ENCODE assay signal across 26 cellular contexts in the genomic region with DNA sequence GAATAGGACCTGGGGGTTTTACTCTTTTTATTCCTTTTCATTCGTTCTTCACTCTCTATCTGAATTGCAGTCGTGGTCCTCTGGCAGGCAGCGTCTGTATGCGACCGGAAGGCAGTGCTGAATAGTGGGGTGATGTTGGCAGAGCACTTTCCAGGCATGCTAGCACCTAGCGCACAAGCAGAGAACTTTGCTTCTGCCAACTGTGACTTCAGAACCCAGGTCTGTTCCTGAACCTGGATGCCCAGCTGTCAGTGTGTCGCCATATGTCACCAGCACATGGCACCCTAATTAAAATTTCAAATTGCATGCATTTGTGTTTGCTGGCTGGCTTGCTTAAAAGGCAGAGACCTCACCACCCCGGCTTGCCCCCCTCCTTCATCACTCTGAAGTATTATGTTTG.
DNase-seq lines count a peak whose midpoint lies in the region; ATAC-seq and TF ChIP-seq lines count a peak whose summit lies in the region.
"Had no signal": no experiment of that assay in that cellular context is flagged by ENCODE, and none has a peak within 500 bp of the region (broad histone marks: within the 10 kb centered on the region; RNA-seq: fewer than 3 reads in every experiment).

No MANE protein-coding gene starts in this region.

- no peak for TF ChIP-seq CTCF in GM23338 (conservative IDR thresholded peaks at IDR 0.05; ENCODE audit: low read depth in 2 of 2)
- no peak for TF ChIP-seq CTCF in heart right ventricle (IDR thresholded peaks at IDR 0.05)
- no peak for TF ChIP-seq CTCF in GM13976 (IDR thresholded peaks at IDR 0.05; ENCODE audit: borderline replicate concordance, control extremely low read depth, extremely low read depth, insufficient read depth, missing control alignments)
- no peak for TF ChIP-seq CTCF in CD8-positive, alpha-beta T cell (IDR thresholded peaks at IDR 0.05)

- ATAC-seq in GM23338 (peak; percentile 65), heart right ventricle (peak in 6 of 8 donors; percentile 35 to 74 (median 60)), GM19324 (IDR thresholded peaks at IDR 0.05; ENCODE audit: low FRiP score, unreplicated experiment) (no peak)
- ATAC-seq in CD8-positive, alpha-beta T cell = no peak
- ATAC-seq: activated CD8-positive, alpha-beta memory T cell treated with anti-CD3 and anti-CD28 coated beads, Interleukin-2, amount 10 ng/mL, durations not matched to agents 7 days and 5 days; left colon; stimulated activated naive CD8-positive, alpha-beta T cell treated with anti-CD3 and anti-CD28 coated beads, Interleukin-15, Interleukin-2, amounts not matched to agents 100 U/mL and 50 U/mL, for 24 hours had no signal

- no peaks in the 10 kb centered on the region for H4K20me1 ChIP-seq in GM23338 (replicated peaks; ENCODE audit: insufficient read depth)

- WGBS in heart right ventricle, 2 donors = 75 to 77% methylated on average over 8 of the region's 8 CpGs

- intact Hi-C loops in heart right ventricle (cut with DNase I) = no loop called here
- intact Hi-C loops in CD8-positive, alpha-beta T cell (cut with DNase I, micrococcal nuclease) = no loop called here

- H3K79me2 ChIP-seq in GM23338 (replicated peaks; ENCODE audit: insufficient read depth) = no peaks in the 10 kb centered on the region

- CTCF ChIA-PET in CD8-positive, alpha-beta T cell (lab: Charles Lee) = interaction anchor here (1.1 kb wide), 1 partner anchor 148 kb away, joined by 4 read pairs; no protein-coding TSS in a partner anchor

- no peak overlapping the region for H3K4me3 Mint-ChIP-seq in GM23338
- no peak overlapping the region for H3K4me3 Mint-ChIP-seq in CD8-positive, alpha-beta T cell
- H3K4me3 Mint-ChIP-seq: activated B cell treated with CpG ODN at 0.5 μM for 24 hours; activated CD8-positive, alpha-beta memory T cell treated with anti-CD3 and anti-CD28 coated beads, Interleukin-2, amount 10 ng/mL, durations not matched to agents 7 days and 5 days; CD4-positive, alpha-beta memory T cell; neural progenitor cell had no signal

- no peak overlapping the region for H3K4me3 ChIP-seq in GM23338
- H3K4me3 ChIP-seq in heart right ventricle = no peak overlapping the region
- H3K4me3 ChIP-seq in CD8-positive, alpha-beta T cell (ENCODE audit: low read depth, low read length) = no peak overlapping the region
- H3K4me3 ChIP-seq: neural progenitor cell, SJCRH30, smooth muscle cell, uterus had no signal

- no peaks in the 10 kb centered on the region for H3K9me3 ChIP-seq in heart right ventricle
- H3K9me3 ChIP-seq in CD8-positive, alpha-beta T cell (ENCODE audit: low read length) = no peaks in the 10 kb centered on the region
- H3K9me3 ChIP-seq: SJCRH30, uterus had no signal

- no peaks in the 10 kb centered on the region for H3K36me3 Mint-ChIP-seq in GM23338 (ENCODE audit: low read depth)
- H3K36me3 Mint-ChIP-seq in CD8-positive, alpha-beta T cell = no peaks in the 10 kb centered on the region
- H3K36me3 Mint-ChIP-seq: activated CD8-positive, alpha-beta memory T cell treated with anti-CD3 and anti-CD28 coated beads, Interleukin-2, amount 10 ng/mL, durations not matched to agents 7 days and 5 days; CD4-positive, alpha-beta memory T cell; neural progenitor cell had no signal

- POLR2A ChIA-PET in CD8-positive, alpha-beta T cell (lab: Charles Lee) = no interaction called here

- H3K4me2 ChIP-seq in GM23338 = no peak overlapping the region
- H3K4me2 ChIP-seq: neural progenitor cell, smooth muscle cell had no signal

- H3F3A ChIP-seq in GM23338 (replicated peaks; ENCODE audit: low read depth) = no peaks in the 10 kb centered on the region

- no peaks in the 10 kb centered on the region; the same call in 1 of the 2 replicates for H3K4me1 ChIP-seq in GM23338 (ENCODE audit: insufficient read depth)
- H3K4me1 ChIP-seq in heart right ventricle = peaks cover 2 to 68% (median 30%) of the 10 kb centered on the region in 9 donors
- no peaks in the 10 kb centered on the region for H3K4me1 ChIP-seq in CD8-positive, alpha-beta T cell (ENCODE audit: insufficient read depth, low read length)
- H3K4me1 ChIP-seq: neural progenitor cell, SJCRH30 had no signal

- no peaks in the 10 kb centered on the region for H3K9me3 Mint-ChIP-seq in GM23338
- no peaks in the 10 kb centered on the region for H3K9me3 Mint-ChIP-seq in CD8-positive, alpha-beta T cell
- H3K9me3 Mint-ChIP-seq: activated B cell treated with CpG ODN at 0.5 μM for 24 hours; CD4-positive, alpha-beta memory T cell; neural progenitor cell had no signal

- H3K27me3 Mint-ChIP-seq in GM23338 (ENCODE audit: insufficient read depth, low read depth, poor library complexity) = peaks cover 2% of the 10 kb centered on the region
- no peaks in the 10 kb centered on the region for H3K27me3 Mint-ChIP-seq in CD8-positive, alpha-beta T cell (ENCODE audit: low read depth)
- H3K27me3 Mint-ChIP-seq: activated B cell treated with CpG ODN at 0.5 μM for 24 hours; activated CD8-positive, alpha-beta memory T cell treated with anti-CD3 and anti-CD28 coated beads, Interleukin-2, amount 10 ng/mL, durations not matched to agents 7 days and 5 days had no signal

- no peak overlapping the region for H2AFZ ChIP-seq in GM23338
- H2AFZ ChIP-seq: neural progenitor cell had no signal

- H3K27ac Mint-ChIP-seq in GM23338 = no peak overlapping the region
- no peak overlapping the region for H3K27ac Mint-ChIP-seq in CD8-positive, alpha-beta T cell
- H3K27ac Mint-ChIP-seq: activated B cell treated with CpG ODN at 0.5 μM for 24 hours; activated CD8-positive, alpha-beta memory T cell treated with anti-CD3 and anti-CD28 coated beads, Interleukin-2, amount 10 ng/mL, durations not matched to agents 7 days and 5 days; CD4-positive, alpha-beta memory T cell; neural progenitor cell had no signal

- H3K4me1 Mint-ChIP-seq in GM23338 = peaks cover 10% of the 10 kb centered on the region; the same call in 2 of the 3 replicates
- no peaks in the 10 kb centered on the region for H3K4me1 Mint-ChIP-seq in CD8-positive, alpha-beta T cell (ENCODE audit: low read depth)
- H3K4me1 Mint-ChIP-seq: activated B cell treated with CpG ODN at 0.5 μM for 24 hours; activated CD8-positive, alpha-beta memory T cell treated with anti-CD3 and anti-CD28 coated beads, Interleukin-2, amount 10 ng/mL, durations not matched to agents 7 days and 5 days; CD4-positive, alpha-beta memory T cell had no signal

- no peaks in the 10 kb centered on the region for H3K36me3 ChIP-seq in GM23338 (ENCODE audit: insufficient read depth)
- H3K36me3 ChIP-seq in heart right ventricle = no peaks in the 10 kb centered on the region
- H3K36me3 ChIP-seq in CD8-positive, alpha-beta T cell (ENCODE audit: insufficient read depth, low read length) = no peaks in the 10 kb centered on the region
- H3K36me3 ChIP-seq: neural progenitor cell, SJCRH30, uterus had no signal

- no peak overlapping the region for H3K27ac ChIP-seq in GM23338 (ENCODE audit: low read depth)
- H3K27ac ChIP-seq in heart right ventricle = no peak overlapping the region
- H3K27ac ChIP-seq in CD8-positive, alpha-beta T cell (ENCODE audit: low read depth, low read length) = no peak overlapping the region
- H3K27ac ChIP-seq: neural progenitor cell, SJCRH30, uterus had no signal

- in situ Hi-C loops in GM13976 (cut with MboI; ENCODE audit: low sequenced_read_pairs, unreplicated experiment) = no loop called here

- DNase-seq in Ammon's horn (ENCODE audit: low spot score) = peak; percentile 65
- DNase-seq in GM23338 (ENCODE audit: low spot score) = no peak
- peak; percentile 64 for DNase-seq in NCI-H82 (lab: John Stamatoyannopoulos, UW)
- no peak for DNase-seq in heart right ventricle
- DNase-seq in GM13976 (ENCODE audit: low spot score) = no peak
- DNase-seq in CD8-positive, alpha-beta T cell = no peak
- no peak for DNase-seq in NK-92 (lab: John Stamatoyannopoulos, UW; ENCODE audit: unreplicated experiment)
- DNase-seq: activated B cell treated with CpG ODN at 0.5 μM for 24 hours; activated CD8-positive, alpha-beta memory T cell treated with anti-CD3 and anti-CD28 coated beads, Interleukin-2, amount 10 ng/mL, durations not matched to agents 7 days and 5 days; activated gamma-delta T cell treated with Interleukin-2 at 50 U/mL for 16 hours; activated T-cell treated with anti-CD3 and anti-CD28 coated beads, Interleukin-2, amount 50 U/mL, for 48 hours; AML-193; CD4-positive, alpha-beta memory T cell; EL; left colon; mesendoderm; NCI-H1092; NCI-H187; NCI-H748 treated with DMSO at 0.1 percent for 48 hours; SJCRH30; stimulated activated CD4-positive, alpha-beta T cell treated with anti-CD3 and anti-CD28 coated beads, Interleukin-2, amount 100 ng/mL, for 24 hours; stimulated activated naive CD8-positive, alpha-beta T cell treated with anti-CD3 and anti-CD28 coated beads, Interleukin-15, Interleukin-2, amounts not matched to agents 100 U/mL and 50 U/mL, for 24 hours; uterus had no signal

- H3K27me3 ChIP-seq in GM23338 (ENCODE audit: insufficient read depth) (no peaks in the 10 kb centered on the region), heart right ventricle (no peaks in the 10 kb centered on the region)
- no peaks in the 10 kb centered on the region for H3K27me3 ChIP-seq in CD8-positive, alpha-beta T cell (ENCODE audit: insufficient read depth, low read length)
- H3K27me3 ChIP-seq: neural progenitor cell, SJCRH30, uterus had no signal

- H3K9me2 ChIP-seq in GM23338 (ENCODE audit: insufficient read depth) = no peaks in the 10 kb centered on the region

TF ChIP-seq in GM23338, 12 proteins besides CTCF, POLR2A, EP300 and RAD21:
- no peak for TF ChIP-seq EZH2 (IDR thresholded peaks at IDR 0.05; ENCODE audit: low read depth, unreplicated experiment)
- TF ChIP-seq STAT1 (IDR thresholded peaks at IDR 0.05; ENCODE audit: unreplicated experiment) = no peak

Comparison
In these comparisons a context has a peak if more than half of its experiments do, and no peak if none do; other contexts are left out.
1. DNase-seq: peak in Ammon's horn (single experiment) and NCI-H82 (single experiment); none in GM23338 (single experiment), heart right ventricle (0 of 2), GM13976 (single experiment), CD8-positive, alpha-beta T cell (0 of 7) and NK-92 (single experiment).
2. ATAC-seq: peak in GM23338 (single experiment) and heart right ventricle (6 of 8); none in GM19324 (single experiment) and CD8-positive, alpha-beta T cell (single experiment).